8 cellular contexts compared by ENCODE assay signal in the genomic region with DNA sequence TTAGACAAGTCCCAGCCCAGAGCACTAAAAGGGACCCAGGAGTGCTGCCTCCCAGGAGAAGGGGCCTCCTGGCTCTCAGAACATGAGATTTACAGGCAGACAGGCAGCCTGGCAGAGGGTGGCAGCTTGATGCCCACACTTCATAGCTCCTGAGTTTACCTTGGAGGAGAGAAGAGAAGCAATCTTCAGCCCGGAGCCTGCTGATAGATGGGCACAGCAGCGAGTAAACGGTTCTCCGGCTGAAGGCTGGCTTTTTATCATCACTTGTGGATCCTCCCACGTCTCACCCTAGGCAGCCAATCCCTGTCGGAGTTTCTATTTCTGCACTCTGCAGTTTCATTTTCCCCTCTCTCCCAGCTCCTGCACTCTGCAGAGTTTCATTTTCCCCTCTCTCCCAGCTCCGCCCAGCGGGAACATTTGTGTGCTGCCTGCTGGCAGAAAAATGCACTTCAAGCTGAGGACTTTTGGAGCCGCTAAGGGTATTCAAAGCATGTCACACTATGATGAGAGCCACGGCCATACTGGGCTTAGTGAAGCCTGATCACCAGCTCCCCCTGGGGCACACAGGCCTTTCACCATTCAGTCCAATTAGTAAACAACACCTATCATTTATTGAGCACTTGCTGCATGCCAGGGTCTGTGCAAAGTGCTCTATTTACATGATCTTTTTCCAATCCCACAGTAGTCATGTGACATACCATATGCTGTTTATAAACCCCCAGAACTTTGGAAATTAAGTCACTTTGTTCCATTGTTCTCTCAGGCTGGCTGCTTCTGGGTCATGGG. TPM values are rescaled to one million over a fixed set of nuclear protein-coding genes. Genes with fewer than 3 reads are reported as not detected.
DNase-seq lines count a peak whose midpoint lies in the region; ATAC-seq and TF ChIP-seq lines count a peak whose summit lies in the region.

A gene with protein sequence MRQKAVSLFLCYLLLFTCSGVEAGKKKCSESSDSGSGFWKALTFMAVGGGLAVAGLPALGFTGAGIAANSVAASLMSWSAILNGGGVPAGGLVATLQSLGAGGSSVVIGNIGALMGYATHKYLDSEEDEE (minus strand): TSS at position 229 of the 786 bp plus-strand sequence. CDS start 2,878 bp downstream, outside the sequence.

- no peaks in the 10 kb centered on the region for H3K36me3 ChIP-seq in cardiac muscle cell
- H3K36me3 ChIP-seq in upper lobe of right lung: peaks cover 5% of the 10 kb centered on the region

- intact Hi-C loops in upper lobe of right lung (cut with DNase I): no loop called here

- 0 to 1% (median 1%) methylated on average over 10 of the region's 10 CpGs for WGBS in adipose tissue, 3 donors

- H3K27me3 ChIP-seq in cardiac muscle cell: no peaks in the 10 kb centered on the region
- no peaks in the 10 kb centered on the region for H3K27me3 ChIP-seq in upper lobe of right lung

- no peak within 1 kb of the TSS for H3K27ac ChIP-seq in adipose tissue (ENCODE audit: low read depth, low read length)
- peak within 1 kb of the TSS; percentile 94 for H3K27ac ChIP-seq in cardiac muscle cell
- H3K27ac ChIP-seq in upper lobe of right lung: peak within 1 kb of the TSS; percentile 78

- peak within 1 kb of the TSS; percentile 27 for H3K4me3 ChIP-seq in cardiac muscle cell
- H3K4me3 ChIP-seq in upper lobe of right lung: peak within 1 kb of the TSS; percentile 68

- no peaks in the 10 kb centered on the region for H3K9me3 ChIP-seq in cardiac muscle cell (ENCODE audit: low read depth)
- H3K9me3 ChIP-seq in upper lobe of right lung: no peaks in the 10 kb centered on the region

- ATAC-seq in HG02571 (IDR thresholded peaks at IDR 0.05; ENCODE audit: unreplicated experiment): peak; percentile 62
- peak; percentile 97 for ATAC-seq in upper lobe of right lung

- peak; percentile 93 for DNase-seq in GM10266 (ENCODE audit: extremely low spot score)
- peak; percentile 98 for DNase-seq in NCI-H128 (lab: John Stamatoyannopoulos, UW; ENCODE audit: unreplicated experiment)
- peak; percentile 95 for DNase-seq in SW480 (ENCODE audit: low spot score)
- peak; percentile 96 to 98 for DNase-seq in cardiac muscle cell (ENCODE audit: low read depth in 1 of 2, low spot score in 1 of 2)
- DNase-seq in pons (ENCODE audit: low spot score): peak; percentile 96
- peak; percentile 90 for DNase-seq in upper lobe of right lung

- H3K4me1 ChIP-seq in cardiac muscle cell (ENCODE audit: low read depth) (peaks cover 9% of the 10 kb centered on the region), upper lobe of right lung (peaks cover 34% of the 10 kb centered on the region)

- TF ChIP-seq CTCF in GM10266 (IDR thresholded peaks at IDR 0.05; ENCODE audit: control insufficient read depth, insufficient read depth, low read depth, missing control alignments) (no peak), cardiac muscle cell (IDR thresholded peaks at IDR 0.05; ENCODE audit: low read depth, low read length) (peak; percentile 51), upper lobe of right lung (IDR thresholded peaks at IDR 0.05) (peak; percentile 50)

RNA-seq across cellular contexts. Expression of the gene that starts here (rescaled TPM):
- polyA plus RNA-seq in adipose tissue (100 to 1,000 TPM in 1 of 3 donors, 10 to 100 TPM in 2; 46.7 to 115 (median 52.2) TPM), cardiac muscle cell (35.2 and 56.2 TPM in 2 replicates)
- total RNA-seq in cardiac muscle cell (30.4 and 36.5 TPM in 2 replicates), upper lobe of right lung (259 TPM)
